Comparison of ENCODE assay signal across 9 cellular contexts in the genomic region with DNA sequence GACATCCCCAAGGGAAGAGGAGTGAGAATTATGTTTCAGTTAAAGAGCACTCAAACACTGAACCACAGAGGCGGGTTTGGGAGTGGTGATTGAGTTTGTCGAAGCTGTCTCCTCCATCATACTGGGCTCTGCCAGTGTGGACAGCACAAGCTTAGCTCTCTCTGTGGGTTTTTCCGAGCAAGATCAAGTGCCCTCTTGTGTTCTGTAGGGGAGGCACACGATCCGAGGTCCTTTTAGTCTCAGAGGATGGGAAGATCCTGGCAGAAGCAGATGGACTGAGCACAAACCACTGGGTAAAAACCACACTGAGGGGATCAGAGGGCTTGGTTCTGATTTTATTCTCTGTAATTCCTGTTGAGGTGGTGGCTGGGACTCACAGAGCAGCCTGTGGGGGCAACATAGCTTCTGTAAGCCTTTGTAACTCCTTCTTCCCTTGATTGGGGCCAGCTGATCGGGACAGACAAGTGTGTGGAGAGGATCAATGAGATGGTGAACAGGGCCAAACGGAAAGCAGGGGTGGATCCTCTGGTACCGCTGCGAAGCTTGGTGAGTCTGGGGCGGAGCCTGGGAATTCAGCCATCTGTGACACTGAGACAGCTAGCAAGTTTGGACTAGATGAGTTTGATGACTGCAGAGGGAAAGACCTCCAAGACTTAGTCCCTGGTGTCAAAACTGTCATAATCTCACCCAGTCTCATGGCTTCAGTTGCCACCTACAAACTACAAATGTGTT. TPM values are rescaled to one million over a fixed set of nuclear protein-coding genes. Genes with fewer than 3 reads are reported as not detected.
DNase-seq lines count a peak whose midpoint lies in the region; ATAC-seq and TF ChIP-seq lines count a peak whose summit lies in the region.
"Had no signal": no experiment of that assay in that cellular context is flagged by ENCODE, and none has a peak within 500 bp of the region (broad histone marks: within the 10 kb centered on the region; RNA-seq: fewer than 3 reads in every experiment).

No MANE protein-coding gene starts in this region.

- H3K36me3 ChIP-seq in BJ (ENCODE audit: control insufficient read depth, insufficient read depth, low read length) (peaks cover 14% of the 10 kb centered on the region), esophagus squamous epithelium (peaks cover 10 to 32% (median 12%) of the 10 kb centered on the region in 3 donors)

- H3K4me3 ChIP-seq in BJ (ENCODE audit: low read depth, low read length) (no peak overlapping the region), esophagus squamous epithelium (peak overlapping the region in 2 of 4 donors; percentile 6 to 92)
- H3K4me3 ChIP-seq: lung had no signal

- H3K27me3 ChIP-seq in BJ (ENCODE audit: control insufficient read depth, insufficient read depth, low read length) (no peaks in the 10 kb centered on the region), esophagus squamous epithelium (no peaks in the 10 kb centered on the region)

- H3K27ac ChIP-seq in esophagus squamous epithelium: peak overlapping the region; percentile 69 to 98 (median 94)

- no peaks in the 10 kb centered on the region for H3K9me3 ChIP-seq in esophagus squamous epithelium

- intact Hi-C loops in esophagus squamous epithelium (cut with DNase I): no loop called here

- TF ChIP-seq POLR2A in GM19193 (IDR thresholded peaks at IDR 0.05; ENCODE audit: extremely low read depth, insufficient read depth, insufficient read length): peak; percentile 47
- TF ChIP-seq POLR2A in esophagus squamous epithelium (IDR thresholded peaks at IDR 0.05): no peak

- DNase-seq in BJ (ENCODE audit: low read depth) (no peak), SK-N-DZ (ENCODE audit: low spot score) (peak; percentile 32), esophagus squamous epithelium (lab: John Stamatoyannopoulos, UW) (no peak), renal cortical epithelial cell (ENCODE audit: low read depth) (peak; percentile 32)
- DNase-seq in effector CD4-positive, alpha-beta T cell: no peak
- DNase-seq in activated CD8-positive, alpha-beta memory T cell treated with anti-CD3 and anti-CD28 coated beads, Interleukin-2, amount 50 U/mL, for 48 hours: no peak

- POLR2A ChIA-PET in BJ (lab: Charles Lee): no interaction called here

- CTCF ChIA-PET in BJ (lab: Yijun Ruan, JAX): interaction anchor here (0.7 to 5.4 kb wide), 11 partner anchors 10 to 199 kb away, joined by 3 to 19 read pairs (median 4); a partner anchor contains a TSS

- no peak for ATAC-seq in GM19395 (IDR thresholded peaks at IDR 0.05; ENCODE audit: unreplicated experiment)

- peak; percentile 53 for TF ChIP-seq CTCF in BJ (IDR thresholded peaks at IDR 0.05; ENCODE audit: insufficient read depth, low read depth, low read length)
- peak in 4 of 6 experiments; percentile 7 to 43 (median 12) for TF ChIP-seq CTCF in esophagus squamous epithelium (IDR thresholded peaks at IDR 0.05)

- WGBS in esophagus squamous epithelium, 2 donors: 32 to 48% methylated on average over 10 of the region's 10 CpGs

- peaks cover 42 to 66% (median 46%) of the 10 kb centered on the region in 3 donors for H3K4me1 ChIP-seq in esophagus squamous epithelium

RNA-seq across cellular contexts. Expression of a gene that starts 2.0 kb away (rescaled TPM):
- 99.7 and 118 TPM in 2 replicates for polyA plus RNA-seq in BJ (2011; rRNA removed)
- polyA minus RNA-seq in BJ (2011; rRNA and poly(A)+ RNA removed): 44.5 and 64.6 TPM in 2 replicates
- polyA plus RNA-seq in SK-N-DZ (2014; cell fraction: cytosol; rRNA removed): 20.2 and 24.3 TPM in 2 replicates
- 96.2 and 120 TPM in 2 replicates for polyA plus RNA-seq in SK-N-DZ (2014; cell fraction: nucleus; rRNA removed)
- total RNA-seq in esophagus squamous epithelium (100 to 1,000 TPM in 3 of 4 donors, 10 to 100 TPM in 1; 87.5 to 278 (median 166) TPM), renal cortical epithelial cell (46.2 and 63.7 TPM in 2 replicates)

RNA-seq across cellular contexts. Expression of a gene that starts 59.6 kb away (rescaled TPM):
- 10.8 and 15.9 TPM in 2 replicates for polyA plus RNA-seq in BJ (2011; rRNA removed)
- polyA minus RNA-seq in BJ (2011; rRNA and poly(A)+ RNA removed): 2.2 and 4.1 TPM in 2 replicates
- 17.0 and 20.7 TPM in 2 replicates for polyA plus RNA-seq in SK-N-DZ (2014; cell fraction: cytosol; rRNA removed)
- 24.5 and 29.6 TPM in 2 replicates for polyA plus RNA-seq in SK-N-DZ (2014; cell fraction: nucleus; rRNA removed)
- total RNA-seq in esophagus squamous epithelium: 10 to 100 TPM; 18.9 to 26.5 (median 21.6) TPM
- total RNA-seq in renal cortical epithelial cell: 5.5 and 6.6 TPM in 2 replicates

RNA-seq across cellular contexts. Expression of a gene that starts 60.0 kb away (rescaled TPM):
- polyA plus RNA-seq in BJ (2011; rRNA removed): 7.1 and 14.1 TPM in 2 replicates
- 2.8 and 5.1 TPM in 2 replicates for polyA minus RNA-seq in BJ (2011; rRNA and poly(A)+ RNA removed)
- 25.1 and 33.5 TPM in 2 replicates for polyA plus RNA-seq in SK-N-DZ (2014; cell fraction: cytosol; rRNA removed)
- polyA plus RNA-seq in SK-N-DZ (2014; cell fraction: nucleus; rRNA removed): 28.4 and 31.3 TPM in 2 replicates
- 10 to 100 TPM; 18.9 to 33.0 (median 29.8) TPM for total RNA-seq in esophagus squamous epithelium
- total RNA-seq in renal cortical epithelial cell: 10.4 and 18.8 TPM in 2 replicates

Comparison
In these comparisons a context has a peak if more than half of its experiments do, and no peak if none do; other contexts are left out.
1. DNase-seq: peak in SK-N-DZ (single experiment) and renal cortical epithelial cell (single experiment); none in BJ (single experiment), esophagus squamous epithelium (single experiment), effector CD4-positive, alpha-beta T cell (single experiment) and activated CD8-positive, alpha-beta memory T cell treated with anti-CD3 and anti-CD28 coated beads, Interleukin-2, amount 50 U/mL, for 48 hours (single experiment).